ENCODE assay signal across 32 cellular contexts in genomic region chr6:50924758-50925157, GRCh38.
"Had no signal": no experiment of that assay in that cellular context is flagged by ENCODE, and none has a peak within 500 bp of the region (broad histone marks: within the 10 kb centered on the region; RNA-seq: fewer than 3 reads in every experiment).

No MANE protein-coding gene starts in this region.

- H3K4me1 Mint-ChIP-seq: activated CD4-positive, alpha-beta T cell treated with anti-CD3 and anti-CD28 coated beads for 36 hours; activated CD4-positive, alpha-beta T cell treated with anti-CD3 and anti-CD28 coated beads, Interleukin-2, amount 10 ng/mL, durations not matched to agents 24 days and 14 days; activated CD8-positive, alpha-beta memory T cell treated with anti-CD3 and anti-CD28 coated beads, Interleukin-2, amount 10 ng/mL, durations not matched to agents 7 days and 5 days; activated naive CD4-positive, alpha-beta T cell treated with anti-CD3 and anti-CD28 coated beads, Interleukin-2, amount 50 U/mL, for 24 hours; activated naive CD8-positive, alpha-beta T cell treated with anti-CD3 and anti-CD28 coated beads for 36 hours; activated naive CD8-positive, alpha-beta T cell treated with anti-CD3 and anti-CD28 coated beads, Interleukin-2, amount 50 U/mL, for 24 hours had no signal

- H3K27ac ChIP-seq: adrenal gland, body of pancreas, epithelial cell of prostate, esophagus squamous epithelium, gastroesophageal sphincter, heart right ventricle had no signal

- DNase-seq: activated CD4-positive, alpha-beta memory T cell treated with anti-CD3 and anti-CD28 coated beads for 36 hours; activated CD4-positive, alpha-beta T cell treated with anti-CD3 and anti-CD28 coated beads for 36 hours; activated CD4-positive, alpha-beta T cell treated with anti-CD3 and anti-CD28 coated beads, Interleukin-2, amount 10 ng/mL, durations not matched to agents 24 days and 14 days; activated CD4-positive, CD25-positive, alpha-beta regulatory T cell; activated CD4-positive, CD25-positive, alpha-beta regulatory T cell treated with anti-CD3 and anti-CD28 coated beads, Interleukin-2, amount 50 U/mL, for 72 hours; activated CD8-positive, alpha-beta memory T cell treated with anti-CD3 and anti-CD28 coated beads, Interleukin-2, amount 10 ng/mL, durations not matched to agents 7 days and 5 days; activated CD8-positive, alpha-beta memory T cell treated with anti-CD3 and anti-CD28 coated beads, Interleukin-2, amount 50 U/mL, for 4 hours; activated CD8-positive, alpha-beta T cell treated with anti-CD3 and anti-CD28 coated beads, Interleukin-2, amount 10 ng/mL, durations not matched to agents 7 days and 5 days; activated effector memory CD4-positive, alpha-beta T cell treated with anti-CD3 and anti-CD28 coated beads, Interleukin-2, amount 50 U/mL, for 16 hours; activated naive CD4-positive, alpha-beta T cell treated with anti-CD3 and anti-CD28 coated beads for 36 hours; activated naive CD8-positive, alpha-beta T cell treated with anti-CD3 and anti-CD28 coated beads for 36 hours; activated naive CD8-positive, alpha-beta T cell treated with anti-CD3 and anti-CD28 coated beads, Interleukin-2, amount 50 U/mL, for 24 hours; activated T-cell treated with anti-CD3 and anti-CD28 coated beads, Interleukin-2, amount 50 U/mL, for 1 hour; activated T-cell treated with anti-CD3 and anti-CD28 coated beads, Interleukin-2, amount 50 U/mL, for 48 hours; adrenal gland; amygdala; aorta; body of pancreas; caudate nucleus; cortex of kidney; dermis blood vessel endothelial cell; effector CD4-positive, alpha-beta T cell; effector memory CD8-positive, alpha-beta T cell; esophagus squamous epithelium; foreskin melanocyte; heart right ventricle; T-helper 2 cell had no signal

- H3K27me3 ChIP-seq: adrenal gland, body of pancreas, esophagus squamous epithelium, gastroesophageal sphincter, heart right ventricle had no signal

- H3K36me3 ChIP-seq: adrenal gland, esophagus squamous epithelium, gastroesophageal sphincter, heart right ventricle had no signal

- H3K4me3 ChIP-seq: adrenal gland, body of pancreas, esophagus squamous epithelium, gastroesophageal sphincter, heart right ventricle had no signal

- H3K27ac Mint-ChIP-seq: activated CD4-positive, alpha-beta memory T cell treated with anti-CD3 and anti-CD28 coated beads for 36 hours; activated CD4-positive, alpha-beta T cell treated with anti-CD3 and anti-CD28 coated beads for 36 hours; activated CD4-positive, alpha-beta T cell treated with anti-CD3 and anti-CD28 coated beads, Interleukin-2, amount 10 ng/mL, durations not matched to agents 24 days and 14 days; activated CD8-positive, alpha-beta memory T cell treated with anti-CD3 and anti-CD28 coated beads, Interleukin-2, amount 10 ng/mL, durations not matched to agents 7 days and 5 days; activated CD8-positive, alpha-beta T cell treated with anti-CD3 and anti-CD28 coated beads, Interleukin-2, amount 10 ng/mL, durations not matched to agents 7 days and 5 days; activated naive CD4-positive, alpha-beta T cell treated with anti-CD3 and anti-CD28 coated beads for 36 hours; activated naive CD4-positive, alpha-beta T cell treated with anti-CD3 and anti-CD28 coated beads, Interleukin-2, amount 50 U/mL, for 24 hours; activated naive CD8-positive, alpha-beta T cell treated with anti-CD3 and anti-CD28 coated beads for 36 hours; activated naive CD8-positive, alpha-beta T cell treated with anti-CD3 and anti-CD28 coated beads, Interleukin-2, amount 50 U/mL, for 24 hours; activated T-helper 1 cell treated with anti-CD3 and anti-CD28 coated beads, Interleukin-12 subunit alpha, Interleukin-12 subunit beta, Interleukin-2, Interleukin-4 antibody, amounts not matched to agents 30 ng/mL and 10 ng/mL and 1 ng/mL, durations not matched to agents 14 hours and 24 hours and 36 hours; activated T-helper 2 cell treated with anti-CD3 and anti-CD28 coated beads, Interferon-gamma antibody, Interleukin-2, Interleukin-4, amounts not matched to agents 10 μg/mL and 5 μg/mL and 100 μg/mL, durations not matched to agents 14 hours and 24 hours and 36 hours; effector memory CD8-positive, alpha-beta T cell had no signal

- H3K4me1 ChIP-seq: adrenal gland, gastroesophageal sphincter, heart right ventricle had no signal

- H3K27me3 Mint-ChIP-seq: activated CD4-positive, alpha-beta memory T cell treated with anti-CD3 and anti-CD28 coated beads for 36 hours; activated CD4-positive, alpha-beta T cell treated with anti-CD3 and anti-CD28 coated beads for 36 hours; activated CD4-positive, alpha-beta T cell treated with anti-CD3 and anti-CD28 coated beads, Interleukin-2, amount 10 ng/mL, durations not matched to agents 24 days and 14 days; activated CD8-positive, alpha-beta memory T cell treated with anti-CD3 and anti-CD28 coated beads, Interleukin-2, amount 10 ng/mL, durations not matched to agents 7 days and 5 days; activated naive CD4-positive, alpha-beta T cell treated with anti-CD3 and anti-CD28 coated beads, Interleukin-2, amount 50 U/mL, for 24 hours; activated naive CD8-positive, alpha-beta T cell treated with anti-CD3 and anti-CD28 coated beads, Interleukin-2, amount 50 U/mL, for 24 hours; effector memory CD8-positive, alpha-beta T cell had no signal

- H3K36me3 Mint-ChIP-seq: activated CD4-positive, alpha-beta memory T cell treated with anti-CD3 and anti-CD28 coated beads for 36 hours; activated CD8-positive, alpha-beta memory T cell treated with anti-CD3 and anti-CD28 coated beads, Interleukin-2, amount 10 ng/mL, durations not matched to agents 7 days and 5 days; activated naive CD8-positive, alpha-beta T cell treated with anti-CD3 and anti-CD28 coated beads for 36 hours had no signal

- H3K4me3 Mint-ChIP-seq: activated CD4-positive, alpha-beta memory T cell treated with anti-CD3 and anti-CD28 coated beads for 36 hours; activated CD4-positive, alpha-beta T cell treated with anti-CD3 and anti-CD28 coated beads for 36 hours; activated CD4-positive, alpha-beta T cell treated with anti-CD3 and anti-CD28 coated beads, Interleukin-2, amount 10 ng/mL, durations not matched to agents 24 days and 14 days; activated CD8-positive, alpha-beta memory T cell treated with anti-CD3 and anti-CD28 coated beads, Interleukin-2, amount 10 ng/mL, durations not matched to agents 7 days and 5 days; activated CD8-positive, alpha-beta T cell treated with anti-CD3 and anti-CD28 coated beads, Interleukin-2, amount 10 ng/mL, durations not matched to agents 7 days and 5 days; activated naive CD4-positive, alpha-beta T cell treated with anti-CD3 and anti-CD28 coated beads for 36 hours; activated naive CD4-positive, alpha-beta T cell treated with anti-CD3 and anti-CD28 coated beads, Interleukin-2, amount 50 U/mL, for 24 hours; activated naive CD8-positive, alpha-beta T cell treated with anti-CD3 and anti-CD28 coated beads for 36 hours; activated naive CD8-positive, alpha-beta T cell treated with anti-CD3 and anti-CD28 coated beads, Interleukin-2, amount 50 U/mL, for 24 hours; activated T-helper 1 cell treated with anti-CD3 and anti-CD28 coated beads, Interleukin-12 subunit alpha, Interleukin-12 subunit beta, Interleukin-2, Interleukin-4 antibody, amounts not matched to agents 30 ng/mL and 10 ng/mL and 1 ng/mL, durations not matched to agents 14 hours and 24 hours and 36 hours; effector memory CD8-positive, alpha-beta T cell had no signal

- H3K9me3 ChIP-seq: adrenal gland had no signal

- ATAC-seq: activated CD4-positive, alpha-beta T cell treated with anti-CD3 and anti-CD28 coated beads for 36 hours; activated CD8-positive, alpha-beta memory T cell treated with anti-CD3 and anti-CD28 coated beads, Interleukin-2, amount 10 ng/mL, durations not matched to agents 7 days and 5 days; activated CD8-positive, alpha-beta T cell treated with anti-CD3 and anti-CD28 coated beads, Interleukin-2, amount 10 ng/mL, durations not matched to agents 7 days and 5 days; activated naive CD8-positive, alpha-beta T cell treated with anti-CD3 and anti-CD28 coated beads, Interleukin-2, amount 50 U/mL, for 24 hours; body of pancreas; effector memory CD8-positive, alpha-beta T cell; gastroesophageal sphincter; heart right ventricle had no signal
